In genomic region chr2:231193216-231193615, GRCh38 we compare ENCODE assay signal across 20 cellular contexts. TPM values are rescaled to one million over a fixed set of nuclear protein-coding genes. Genes with fewer than 3 reads are reported as not detected.
A peak's percentile ranks its signal among the peaks of the same experiment; 100 is the strongest.
DNase-seq lines count a peak whose midpoint lies in the region; ATAC-seq and TF ChIP-seq lines count a peak whose summit lies in the region.
"Had no signal": no experiment of that assay in that cellular context is flagged by ENCODE, and none has a peak within 500 bp of the region (broad histone marks: within the 10 kb centered on the region; RNA-seq: fewer than 3 reads in every experiment).

No MANE protein-coding gene starts in this region.

- H3K4me1 ChIP-seq in gastroesophageal sphincter (peaks cover 0 to 54% (median 21%) of the 10 kb centered on the region in 3 donors), neural progenitor cell (peaks cover 21% of the 10 kb centered on the region), transverse colon (peaks cover 0 to 28% (median 22%) of the 10 kb centered on the region in 4 donors)

- H3K27ac ChIP-seq in gastroesophageal sphincter, result peak overlapping the region in 3 of 4 donors; percentile 93 to 97 (median 96)
- no peak overlapping the region for H3K27ac ChIP-seq in neural progenitor cell
- H3K27ac ChIP-seq in transverse colon, result peak overlapping the region in 3 of 4 donors; percentile 43 to 90 (median 80)
- H3K27ac ChIP-seq: BLaER1 treated with 17β-estradiol and CSF1 and Interleukin-3, amounts not matched to agents 10 nM and 100 nM had no signal

- H3K4me3 Mint-ChIP-seq in neural progenitor cell (no peak overlapping the region), Calu3 (ENCODE audit: low read depth, unreplicated experiment) (no peak overlapping the region)
- H3K4me3 Mint-ChIP-seq: CD8-positive, alpha-beta T cell; IgD-negative memory B cell had no signal

- H3K27ac Mint-ChIP-seq in neural progenitor cell (no peak overlapping the region), Calu3 (ENCODE audit: unreplicated experiment) (no peak overlapping the region)
- H3K27ac Mint-ChIP-seq: CD8-positive, alpha-beta T cell; IgD-negative memory B cell had no signal

- peaks cover 16% of the 10 kb centered on the region for H3K4me1 Mint-ChIP-seq in neural progenitor cell
- H3K4me1 Mint-ChIP-seq in Calu3 (ENCODE audit: low read depth, unreplicated experiment), result peaks cover 8% of the 10 kb centered on the region

- no peaks in the 10 kb centered on the region for H3K9me3 ChIP-seq in gastroesophageal sphincter
- no peaks in the 10 kb centered on the region for H3K9me3 ChIP-seq in neural progenitor cell (ENCODE audit: low read depth)
- no peaks in the 10 kb centered on the region for H3K9me3 ChIP-seq in transverse colon

- 50 to 63% methylated on average over 2 to 3 of the region's 3 CpGs for WGBS in gastroesophageal sphincter (ENCODE audit: low coverage in 1 of 2), 2 donors
- WGBS in transverse colon (ENCODE audit: low coverage in 1 of 2), 2 donors, result 79 to 80% methylated on average over 3 of the region's 3 CpGs

- H2AFZ ChIP-seq in neural progenitor cell (replicated peaks), result peak overlapping the region; percentile 99

- DNase-seq in SK-MEL-5 (ENCODE audit: low read depth, low spot score) (peak; percentile 66), neural progenitor cell (ENCODE audit: low spot score) (no peak), transverse colon (no peak), mesenteric fat pad (ENCODE audit: low spot score) (no peak), Calu3 (no peak), NCI-H128 (lab: John Stamatoyannopoulos, UW; ENCODE audit: unreplicated experiment) (no peak), DMS153 treated with DMSO at 0.1 percent for 48 hours (lab: John Stamatoyannopoulos, UW; ENCODE audit: unreplicated experiment) (no peak)
- DNase-seq: CD8-positive, alpha-beta T cell; DMS79; Karpas-422; NCI-H1048; NCI-H1436 treated with DMSO at 0.1 percent for 48 hours; NCI-H2029 treated with DMSO at 0.1 percent for 48 hours; NCI-H2171 treated with DMSO at 0.1 percent for 48 hours; NCI-H446 treated with DMSO at 0.1 percent for 48 hours; NCI-H748 treated with DMSO at 0.1 percent for 48 hours; NK-92 treated with Interleukin-12 subunit alpha and Interleukin-12 subunit beta, amount 100 ng/mL, for 24 hours had no signal

- H3K36me3 Mint-ChIP-seq in neural progenitor cell, result no peaks in the 10 kb centered on the region
- H3K36me3 Mint-ChIP-seq in Calu3 (ENCODE audit: insufficient read depth, unreplicated experiment), result peaks cover 7% of the 10 kb centered on the region

- BruUV-seq in Calu3 (replicated peaks; lab: Mats Ljungman, UMichigan), result no TSS peak

- in situ Hi-C loops in SK-MEL-5 (cut with HindIII; ENCODE audit: low pct_unique_long_range_greater_than_20kb, low sequenced_read_pairs) (no loop called here), transverse colon (cut with MboI; ENCODE audit: low pct_ligation_motif_present in 1 of 4, low pct_unique_long_range_greater_than_20kb in 1 of 4, low sequenced_read_pairs in 3 of 4) (loop anchor here in 2 of 4 donors (5.0 to 10.0 kb wide), 2 partner anchors 86 to 88 kb away; no protein-coding TSS in a partner anchor)

- H3K27me3 ChIP-seq in gastroesophageal sphincter, result no peaks in the 10 kb centered on the region
- H3K27me3 ChIP-seq in neural progenitor cell, result no peaks in the 10 kb centered on the region
- no peaks in the 10 kb centered on the region for H3K27me3 ChIP-seq in transverse colon

- no peaks in the 10 kb centered on the region for H4K20me1 ChIP-seq in neural progenitor cell (ENCODE audit: low read depth)

- CTCF ChIA-PET in Calu3 (lab: Charles Lee), result no interaction called here

- no peaks in the 10 kb centered on the region for H3K79me2 ChIP-seq in neural progenitor cell (ENCODE audit: low read depth)

- intact Hi-C loops in transverse colon (cut with DNase I; ENCODE audit: low total_unique reads), result loop anchor here (5.0 kb wide), 1 partner anchor 81 kb away; no protein-coding TSS in a partner anchor
- intact Hi-C loops in Calu3 (cut with micrococcal nuclease; ENCODE audit: unreplicated experiment), result no loop called here

- H3K4me3 ChIP-seq in gastroesophageal sphincter, result no peak overlapping the region
- no peak overlapping the region for H3K4me3 ChIP-seq in neural progenitor cell
- H3K4me3 ChIP-seq in transverse colon, result no peak overlapping the region
- H3K4me3 ChIP-seq: BLaER1 treated with 17β-estradiol and CSF1 and Interleukin-3, amounts not matched to agents 10 nM and 100 nM had no signal

- H3F3A ChIP-seq in neural progenitor cell (ENCODE audit: low read depth), result peaks cover 33% of the 10 kb centered on the region

- H3K9me3 Mint-ChIP-seq in neural progenitor cell, result peaks cover 2% of the 10 kb centered on the region
- peaks cover 3% of the 10 kb centered on the region for H3K9me3 Mint-ChIP-seq in Calu3 (ENCODE audit: low read depth, unreplicated experiment)
- H3K9me3 Mint-ChIP-seq: CD8-positive, alpha-beta T cell; IgD-negative memory B cell had no signal

- no peak for TF ChIP-seq CTCF in gastroesophageal sphincter (IDR thresholded peaks at IDR 0.05)
- TF ChIP-seq CTCF in neural progenitor cell (IDR thresholded peaks at IDR 0.05), result no peak
- TF ChIP-seq CTCF in transverse colon (IDR thresholded peaks at IDR 0.05), result no peak
- no peak for TF ChIP-seq CTCF in Calu3 (IDR thresholded peaks at IDR 0.05; ENCODE audit: unreplicated experiment)

- TF ChIP-seq POLR2A in gastroesophageal sphincter (IDR thresholded peaks at IDR 0.05) (no peak), transverse colon (IDR thresholded peaks at IDR 0.05) (no peak)

- H3K9ac ChIP-seq in neural progenitor cell, result no peak overlapping the region
- H3K9ac ChIP-seq: BLaER1 treated with 17β-estradiol and CSF1 and Interleukin-3, amounts not matched to agents 10 nM and 100 nM had no signal

- ATAC-seq in gastroesophageal sphincter, result no peak
- ATAC-seq: CD8-positive, alpha-beta T cell had no signal

- no peaks in the 10 kb centered on the region for H3K36me3 ChIP-seq in gastroesophageal sphincter
- H3K36me3 ChIP-seq in neural progenitor cell, result no peaks in the 10 kb centered on the region
- H3K36me3 ChIP-seq in transverse colon, result no peaks in the 10 kb centered on the region
- H3K36me3 ChIP-seq: BLaER1 treated with 17β-estradiol and CSF1 and Interleukin-3, amounts not matched to agents 10 nM and 100 nM had no signal

- H3K27me3 Mint-ChIP-seq in neural progenitor cell (ENCODE audit: insufficient read depth, low read depth) (peaks cover 4% of the 10 kb centered on the region), Calu3 (ENCODE audit: unreplicated experiment) (peaks cover 46% of the 10 kb centered on the region)

- H3K4me2 ChIP-seq in neural progenitor cell, result no peak overlapping the region
- H3K4me2 ChIP-seq: BLaER1 treated with 17β-estradiol and CSF1 and Interleukin-3, amounts not matched to agents 10 nM and 100 nM had no signal

- no peak for TF ChIP-seq EP300 in gastroesophageal sphincter (IDR thresholded peaks at IDR 0.05)
- no peak for TF ChIP-seq EP300 in transverse colon (IDR thresholded peaks at IDR 0.05; ENCODE audit: low read depth)

RNA-seq across cellular contexts. Expression of gene ARMC9, which starts 5.2 kb away (rescaled TPM):
- 22.8 and 23.0 TPM in 2 replicates for total RNA-seq in SK-MEL-5 (2014; rRNA removed; shearing (Covaris generic))
- 23.0 and 24.1 TPM in 2 replicates for polyA plus RNA-seq in SK-MEL-5 (2015; cell fraction: cytosol; rRNA removed)
- polyA plus RNA-seq in SK-MEL-5 (2015; cell fraction: nucleus; rRNA removed), result 31.2 and 56.4 TPM in 2 replicates
- 100 to 1,000 TPM in 3 of 4 donors, 10 to 100 TPM in 1; 69.6 to 298 (median 152) TPM for total RNA-seq in gastroesophageal sphincter
- 42.8 and 45.8 TPM in 2 replicates for total RNA-seq in neural progenitor cell (ENCODE audit: low replicate concordance)
- total RNA-seq in transverse colon, result 10 to 100 TPM; 11.5 to 59.5 (median 14.4) TPM
- total RNA-seq in mesenteric fat pad, result 11.8 TPM
- 12.8 and 13.6 TPM in 2 replicates for total RNA-seq in Calu3 (2022)
